In the genomic region with DNA sequence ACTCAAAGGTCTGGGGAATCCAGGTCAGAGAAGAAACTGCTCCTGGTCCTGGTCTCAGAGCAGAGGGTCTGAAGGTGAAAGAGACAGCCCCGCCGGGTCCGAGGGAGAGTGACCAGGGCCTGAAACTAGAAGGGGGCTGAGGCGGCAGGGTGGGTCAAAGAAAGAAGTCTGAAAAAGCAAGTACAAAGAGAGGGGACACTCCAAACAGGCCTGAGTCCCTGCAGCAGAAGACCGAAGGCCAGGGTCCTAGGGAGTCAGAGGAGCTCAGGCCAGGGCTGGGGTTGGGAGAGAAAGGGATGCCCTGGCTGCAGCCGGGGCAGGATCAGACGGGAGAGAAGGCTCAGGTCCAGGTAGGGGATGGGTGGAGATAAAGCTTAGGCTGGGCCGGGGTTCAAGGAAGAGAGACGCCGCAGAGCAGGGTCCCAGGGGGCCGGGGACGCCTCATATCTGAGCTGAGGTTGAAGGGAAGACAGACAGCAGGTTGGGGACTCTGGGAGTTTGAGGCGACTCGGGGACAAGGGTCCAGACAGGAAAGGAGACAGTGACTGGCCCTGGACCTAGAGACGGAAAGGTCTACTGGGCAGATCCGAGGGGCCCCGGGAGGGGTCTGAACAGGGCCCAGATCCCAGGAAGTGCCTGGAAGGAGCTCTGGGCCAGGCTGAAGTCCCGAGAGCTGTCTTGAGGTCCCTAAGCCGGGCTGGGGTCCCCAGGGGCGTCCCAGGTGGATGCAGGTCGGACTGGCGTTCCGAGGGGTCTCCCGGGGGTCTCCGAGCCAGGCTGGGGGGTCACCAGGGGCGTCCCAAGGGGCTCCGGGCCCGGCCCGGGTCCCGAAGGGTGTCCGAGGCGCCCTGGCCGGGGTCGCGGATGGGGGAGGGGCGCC, we compare ENCODE assay signal across 8 cellular contexts. TPM values are rescaled to one million over a fixed set of nuclear protein-coding genes. Genes with fewer than 3 reads are reported as not detected.
A peak's percentile ranks its signal among the peaks of the same experiment; 100 is the strongest.
DNase-seq lines count a peak whose midpoint lies in the region.

No MANE protein-coding gene starts in this region.

- H3K9me3 ChIP-seq in GM23248 (ENCODE audit: low read depth) = no peaks in the 10 kb centered on the region
- no peaks in the 10 kb centered on the region for H3K9me3 ChIP-seq in endocrine pancreas (ENCODE audit: control insufficient read depth, low read length)
- no peaks in the 10 kb centered on the region for H3K9me3 ChIP-seq in neuronal stem cell (replicated peaks in 1 of 2; ENCODE audit: control insufficient read depth in 2 of 2, insufficient read depth in 1 of 2, low read depth in 1 of 2, low read length in 2 of 2)

- peaks cover 34% of the 10 kb centered on the region for H3F3A ChIP-seq in GM23248 (ENCODE audit: insufficient read depth)

- H3K36me3 ChIP-seq in GM23248 (ENCODE audit: low read depth) = no peaks in the 10 kb centered on the region
- no peaks in the 10 kb centered on the region for H3K36me3 ChIP-seq in endocrine pancreas (ENCODE audit: control insufficient read depth, insufficient read depth, low read length)
- peaks cover 4 to 26% of the 10 kb centered on the region in 2 donors for H3K36me3 ChIP-seq in neuronal stem cell (replicated peaks in 1 of 2; ENCODE audit: control insufficient read depth in 2 of 2, insufficient read depth in 2 of 2, low read length in 2 of 2)

- H3K4me3 ChIP-seq in GM23248 (peak overlapping the region; percentile 94), endocrine pancreas (ENCODE audit: control insufficient read depth, insufficient read depth, low read length) (no peak overlapping the region), neuronal stem cell (ENCODE audit: low read length in 2 of 2) (peak overlapping the region; percentile 88 to 93)

- peak overlapping the region; percentile 98 for H3K9ac ChIP-seq in GM23248
- peak overlapping the region; percentile 93 for H3K9ac ChIP-seq in endocrine pancreas (ENCODE audit: control insufficient read depth, insufficient read depth, low read length)
- H3K9ac ChIP-seq in neuronal stem cell (ENCODE audit: low read depth, low read length, poor library complexity) = peak overlapping the region; percentile 85

- no peak overlapping the region for H3K14ac ChIP-seq in neuronal stem cell (ENCODE audit: low read length)

- no peak overlapping the region for H3K4ac ChIP-seq in neuronal stem cell (ENCODE audit: low read length)

- H4K20me1 ChIP-seq in GM23248 (ENCODE audit: insufficient read depth) = no peaks in the 10 kb centered on the region

- no peak overlapping the region for H2BK15ac ChIP-seq in neuronal stem cell (ENCODE audit: low read length)

- peak overlapping the region; percentile 96 for H3K4me2 ChIP-seq in GM23248 (ENCODE audit: unreplicated experiment)
- peak overlapping the region; percentile 79 for H3K4me2 ChIP-seq in neuronal stem cell (ENCODE audit: insufficient read depth, low read length, poor library complexity, severe bottlenecking)

- H3K9me2 ChIP-seq in GM23248 (ENCODE audit: insufficient read depth) = no peaks in the 10 kb centered on the region

- peak overlapping the region; percentile 88 for H2AK5ac ChIP-seq in neuronal stem cell (ENCODE audit: low read depth, low read length)

- no peak overlapping the region for H2BK12ac ChIP-seq in neuronal stem cell (ENCODE audit: low read length)

- H3K27me3 ChIP-seq in GM23248 (replicated peaks; ENCODE audit: insufficient read depth) (no peaks in the 10 kb centered on the region), endocrine pancreas (ENCODE audit: control insufficient read depth, insufficient read depth, low read length) (no peaks in the 10 kb centered on the region), neuronal stem cell (ENCODE audit: control insufficient read depth in 3 of 3, insufficient read depth in 3 of 3, low read depth in 1 of 3, low read length in 3 of 3) (no peaks in the 10 kb centered on the region)

- H2BK5ac ChIP-seq in neuronal stem cell (ENCODE audit: low read length) = peak overlapping the region; percentile 88

- in situ Hi-C loops in GM23248 (cut with MboI) = no loop called here

- DNase-seq in GM23248 (peak; percentile 31), RKO (ENCODE audit: low spot score) (peak; percentile 6), neuronal stem cell (ENCODE audit: low spot score) (no peak), DMS 273 (lab: John Stamatoyannopoulos, UW; ENCODE audit: unreplicated experiment) (no peak), NOMO-1 (lab: John Stamatoyannopoulos, UW; ENCODE audit: unreplicated experiment in 2 of 2) (no peak), NK-92 (lab: John Stamatoyannopoulos, UW; ENCODE audit: unreplicated experiment) (no peak), NCI-H1436 (lab: John Stamatoyannopoulos, UW) (no peak)

- H3K79me1 ChIP-seq in neuronal stem cell (ENCODE audit: low read depth, low read length) = peaks cover 4% of the 10 kb centered on the region

- H4K8ac ChIP-seq in neuronal stem cell (ENCODE audit: low read depth, low read length) = no peak overlapping the region

- peak overlapping the region; percentile 86 for H3K18ac ChIP-seq in neuronal stem cell (ENCODE audit: low read length)

- no peak overlapping the region for H4K91ac ChIP-seq in neuronal stem cell (ENCODE audit: low read depth, low read length, poor library complexity)

- no peak overlapping the region for H3K23ac ChIP-seq in neuronal stem cell (ENCODE audit: low read depth, low read length, poor library complexity)

- peaks cover 47% of the 10 kb centered on the region for H3K79me2 ChIP-seq in GM23248 (ENCODE audit: insufficient read depth)

- peaks cover 44% of the 10 kb centered on the region for H3K4me1 ChIP-seq in GM23248 (ENCODE audit: insufficient read depth)
- H3K4me1 ChIP-seq in endocrine pancreas (ENCODE audit: control insufficient read depth, insufficient read depth, low read length) = no peaks in the 10 kb centered on the region
- peaks cover 14 to 22% of the 10 kb centered on the region in 2 donors for H3K4me1 ChIP-seq in neuronal stem cell (ENCODE audit: control insufficient read depth in 2 of 2, insufficient read depth in 1 of 2, low read depth in 1 of 2, low read length in 2 of 2)

- WGBS in GM23248 (ENCODE audit: low coverage in 1 of 2, low lambda C conversion rate in 2 of 2, missing lambda C conversion rate in 2 of 2), 2 experiments = 2 to 3% methylated on average over 25 to 29 of the region's 36 CpGs
- no CpG with 5 or more reads among the region's 36 CpGs for WGBS in neuronal stem cell (ENCODE audit: extremely low coverage in 2 of 2, insufficient read length in 2 of 2, insufficient replicate concordance in 1 of 2), 2 donors

- H3K27ac ChIP-seq in GM23248 (peak overlapping the region; percentile 72), neuronal stem cell (replicated peaks; ENCODE audit: low read length) (no peak overlapping the region)

- H2AFZ ChIP-seq in GM23248 = no peak overlapping the region
- peak overlapping the region; percentile 77 for H2AFZ ChIP-seq in neuronal stem cell (ENCODE audit: low read length)

- peak overlapping the region; percentile 51 for H2BK120ac ChIP-seq in neuronal stem cell (ENCODE audit: low read depth, low read length)

RNA-seq across cellular contexts. Expression of gene MLLT1, which starts 0.8 kb away (rescaled TPM):
- total RNA-seq in GM23248 (2014; rRNA removed; shearing (Covaris generic)) = 17.3 and 19.1 TPM in 2 replicates
- polyA plus RNA-seq in GM23248 (2016; fragmentation: Nextera tagmentation; extraction: Ambion mirVana) = 13.3 and 14.3 TPM in 2 replicates
- 43.3 TPM for polyA plus RNA-seq in neuronal stem cell (2013, experiment 1 of 2)
- 43.5 TPM for polyA plus RNA-seq in neuronal stem cell (2013, experiment 2 of 2)

RNA-seq across cellular contexts. Expression of gene ACER1, which starts 54.4 kb away (rescaled TPM):
- total RNA-seq in GM23248 (2014; rRNA removed; shearing (Covaris generic)) = 0.22 and 1.0 TPM in 2 replicates
- polyA plus RNA-seq in GM23248 (2016; fragmentation: Nextera tagmentation; extraction: Ambion mirVana) = 0.16 TPM in 1 of 2 replicates, not detected in the other
- not detected for polyA plus RNA-seq in neuronal stem cell (2013, experiment 1 of 2)
- not detected for polyA plus RNA-seq in neuronal stem cell (2013, experiment 2 of 2)

Comparison
In these comparisons a context has a peak if more than half of its experiments do, and no peak if none do; other contexts are left out.
1. DNase-seq: peak in GM23248 (single experiment) and RKO (single experiment); none in neuronal stem cell (single experiment), DMS 273 (single experiment), NOMO-1 (0 of 2), NK-92 (single experiment) and NCI-H1436 (single experiment).
2. Peak in every context shown above with its lines, with median percentiles within 50 percentile points of each other: H3K9ac ChIP-seq.